In the genomic region with DNA sequence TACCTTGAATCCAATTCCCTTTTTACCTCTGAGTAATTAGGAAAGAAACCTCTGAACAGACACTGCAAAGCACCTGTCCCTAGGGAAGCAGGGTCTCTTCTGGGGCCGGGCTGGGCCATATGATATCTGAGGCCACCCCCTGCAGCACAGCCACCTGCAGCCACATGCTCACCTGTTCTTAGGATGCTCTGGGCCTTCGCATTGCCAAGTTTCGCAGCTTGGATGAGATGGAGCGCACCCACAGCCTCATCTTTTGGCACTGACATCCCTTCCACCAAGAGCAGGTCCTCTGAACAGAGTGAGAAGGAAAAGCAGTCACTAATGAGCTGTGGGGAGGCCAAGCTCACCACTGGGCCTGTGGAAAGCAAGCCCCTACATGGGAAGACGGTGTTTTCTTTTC, we compare ENCODE assay signal across 13 cellular contexts. TPM values are rescaled to one million over a fixed set of nuclear protein-coding genes. Genes with fewer than 3 reads are reported as not detected.
DNase-seq lines count a peak whose midpoint lies in the region; ATAC-seq and TF ChIP-seq lines count a peak whose summit lies in the region.
"Had no signal": no experiment of that assay in that cellular context is flagged by ENCODE, and none has a peak within 500 bp of the region (broad histone marks: within the 10 kb centered on the region; RNA-seq: fewer than 3 reads in every experiment).

No MANE protein-coding gene starts in this region.

- ATAC-seq in CD4-positive, alpha-beta T cell (ENCODE audit: poor library complexity): no peak
- peak in 1 of 4 experiments; percentile 10 for ATAC-seq in T-cell (replicated peaks in 1 of 4)
- ATAC-seq in sciatic nerve: no peak

- intact Hi-C loops in CD4-positive, alpha-beta T cell (cut with DNase I, micrococcal nuclease): no loop called here
- intact Hi-C loops in dorsolateral prefrontal cortex (cut with DNase I) (loop anchor here in 1 of 2 donors (5.0 kb wide), 1 partner anchor 39 kb away; a partner anchor contains a TSS), sciatic nerve (cut with DNase I) (no loop called here)

- H3K27me3 Mint-ChIP-seq in CD4-positive, alpha-beta T cell: no peaks in the 10 kb centered on the region
- H3K27me3 Mint-ChIP-seq in T-cell: no peaks in the 10 kb centered on the region

- H3K36me3 Mint-ChIP-seq in CD4-positive, alpha-beta T cell (ENCODE audit: low read depth): peaks cover 76% of the 10 kb centered on the region
- peaks cover 45% of the 10 kb centered on the region for H3K36me3 Mint-ChIP-seq in T-cell

- TF ChIP-seq CTCF in CD4-positive, alpha-beta T cell (IDR thresholded peaks at IDR 0.05): no peak
- no peak for TF ChIP-seq CTCF in dorsolateral prefrontal cortex (IDR thresholded peaks at IDR 0.05 in 54 of 56, conservative IDR thresholded peaks at IDR 0.05 in 2 of 56; ENCODE audit: low read depth in 1 of 56, partially characterized antibody in 56 of 56)

- H3K4me3 ChIP-seq in dorsolateral prefrontal cortex: no peak overlapping the region
- H3K4me3 ChIP-seq: adrenal gland, SJCRH30 had no signal

- peaks cover 7% of the 10 kb centered on the region for H3K9me3 ChIP-seq in CD4-positive, alpha-beta T cell (ENCODE audit: control insufficient read depth, low read length)
- peaks cover 9% of the 10 kb centered on the region for H3K9me3 ChIP-seq in KOPT-K1 (ENCODE audit: insufficient read depth, low read length, poor library complexity, severe bottlenecking)
- H3K9me3 ChIP-seq: adrenal gland, neutrophil, SJCRH30 had no signal

- peaks cover 4% of the 10 kb centered on the region for H3K9me3 Mint-ChIP-seq in CD4-positive, alpha-beta T cell
- H3K9me3 Mint-ChIP-seq in T-cell: peaks cover 3 to 7% (median 5%) of the 10 kb centered on the region in 3 donors

- POLR2A ChIA-PET in CD4-positive, alpha-beta T cell (lab: Charles Lee): no interaction called here
- POLR2A ChIA-PET in T-cell (lab: Charles Lee) (no interaction called here), HEK293T (lab: Yijun Ruan, JAX) (no interaction called here)

- CTCF ChIA-PET in CD4-positive, alpha-beta T cell (lab: Charles Lee): no interaction called here
- CTCF ChIA-PET in T-cell (lab: Charles Lee) (interaction anchor here in 1 of 2 donors (1.2 kb wide), 1 partner anchor 29 kb away, joined by 3 read pairs; no protein-coding TSS in a partner anchor), HEK293T (lab: Yijun Ruan, JAX) (no interaction called here)

- H3K27ac ChIP-seq in CD4-positive, alpha-beta T cell (ENCODE audit: low read depth, low read length): no peak overlapping the region
- H3K27ac ChIP-seq in KOPT-K1 (ENCODE audit: low read depth, low read length, poor library complexity, severe bottlenecking) (peak overlapping the region; percentile 53), dorsolateral prefrontal cortex (peak overlapping the region in 56 of 59 donors; percentile 6 to 87 (median 70))
- H3K27ac ChIP-seq: adrenal gland, neutrophil, SJCRH30 had no signal

- H3K27ac Mint-ChIP-seq in CD4-positive, alpha-beta T cell: peak overlapping the region; percentile 74
- H3K27ac Mint-ChIP-seq in T-cell: peak overlapping the region; percentile 70 to 84

- peaks cover 95% of the 10 kb centered on the region for H3K36me3 ChIP-seq in KOPT-K1 (ENCODE audit: insufficient read depth, low read length)

- no peaks in the 10 kb centered on the region for H3K27me3 ChIP-seq in CD4-positive, alpha-beta T cell (ENCODE audit: control insufficient read depth, insufficient read depth, low read length)
- no peaks in the 10 kb centered on the region for H3K27me3 ChIP-seq in dorsolateral prefrontal cortex
- H3K27me3 ChIP-seq: adrenal gland, neutrophil, SJCRH30 had no signal

- no peak for DNase-seq in CD4-positive, alpha-beta T cell
- DNase-seq in T-cell (no peak), dorsolateral prefrontal cortex (peak in 2 of 10 donors; percentile 24 to 69), HEK293T (ENCODE audit: extremely low spot score) (no peak), NCI-H1436 treated with DMSO at 0.1 percent for 48 hours (lab: John Stamatoyannopoulos, UW) (no peak), sciatic nerve (ENCODE audit: low spot score) (no peak), mesenteric fat pad (ENCODE audit: low spot score) (no peak)
- DNase-seq: adrenal gland; DMS53; SJCRH30; stimulated activated naive CD4-positive, alpha-beta T cell had no signal

- peaks cover 56% of the 10 kb centered on the region for H3K4me1 Mint-ChIP-seq in CD4-positive, alpha-beta T cell (ENCODE audit: low read depth)
- peaks cover 34 to 52% (median 38%) of the 10 kb centered on the region in 3 donors for H3K4me1 Mint-ChIP-seq in T-cell

- no peak overlapping the region for H3K4me3 Mint-ChIP-seq in CD4-positive, alpha-beta T cell
- no peak overlapping the region for H3K4me3 Mint-ChIP-seq in T-cell

TF ChIP-seq in HEK293T, 16 proteins besides CTCF, POLR2A, EP300 and RAD21:
- TF ChIP-seq BHLHE40 (IDR thresholded peaks at IDR 0.05; ENCODE audit: borderline replicate concordance): no peak
- TF ChIP-seq ARNT (IDR thresholded peaks at IDR 0.05): no peak
- TF ChIP-seq L3MBTL2 (conservative IDR thresholded peaks at IDR 0.05): no peak
- TF ChIP-seq ELF4 (IDR thresholded peaks at IDR 0.05): no peak
- TF ChIP-seq SUZ12 (IDR thresholded peaks at IDR 0.05): no peak
- no peak for TF ChIP-seq CTBP1 (IDR thresholded peaks at IDR 0.05; ENCODE audit: borderline replicate concordance)
- TF ChIP-seq NFRKB (IDR thresholded peaks at IDR 0.05): no peak
- no peak for TF ChIP-seq FOXK2 (IDR thresholded peaks at IDR 0.05)
- no peak for TF ChIP-seq SP1 (IDR thresholded peaks at IDR 0.05)
- no peak for TF ChIP-seq FOXA1 (IDR thresholded peaks at IDR 0.05)
- no peak for TF ChIP-seq TARDBP (IDR thresholded peaks at IDR 0.05)
- no peak for TF ChIP-seq LEF1 (IDR thresholded peaks at IDR 0.05; ENCODE audit: borderline replicate concordance)
- TF ChIP-seq HDGF (IDR thresholded peaks at IDR 0.05; ENCODE audit: borderline replicate concordance): no peak
- no peak for TF ChIP-seq FOXM1 (IDR thresholded peaks at IDR 0.05; ENCODE audit: borderline replicate concordance)
- TF ChIP-seq ZNF384 (IDR thresholded peaks at IDR 0.05): no peak

RNA-seq across cellular contexts. Expression of a gene that starts 27.3 kb away (rescaled TPM):
- total RNA-seq in CD4-positive, alpha-beta T cell: 10 to 100 TPM; 32.0 to 32.8 TPM
- 10 to 100 TPM; 40.2 to 79.0 (median 70.0) TPM for total RNA-seq in T-cell
- total RNA-seq in dorsolateral prefrontal cortex: 100 to 1,000 TPM in 119 of 120 experiments, 10 to 100 TPM in 1; 76.4 to 215 (median 173) TPM
- total RNA-seq in sciatic nerve: 103 TPM
- 190 TPM for total RNA-seq in mesenteric fat pad

RNA-seq across cellular contexts. Expression of a gene that starts 40.2 kb away (rescaled TPM):
- 10 to 100 TPM; 12.5 to 14.6 TPM for total RNA-seq in CD4-positive, alpha-beta T cell
- 10 to 100 TPM; 12.3 to 17.0 (median 14.9) TPM for total RNA-seq in T-cell
- total RNA-seq in dorsolateral prefrontal cortex: 10 to 100 TPM; 14.4 to 29.7 (median 22.9) TPM
- 26.0 TPM for total RNA-seq in sciatic nerve
- 32.8 TPM for total RNA-seq in mesenteric fat pad

RNA-seq across cellular contexts. Expression of a gene that starts 48.8 kb away (rescaled TPM):
- total RNA-seq in CD4-positive, alpha-beta T cell: under 1 TPM; 0.22 to 0.36 TPM
- total RNA-seq in T-cell (under 1 TPM in 3 of 5 donors, not detected in 2; 0.13 to 0.84 (median 0.68) TPM), dorsolateral prefrontal cortex (1 to 10 TPM in 12 of 120 experiments, under 1 TPM in 83, not detected in 25; 0.19 to 3.6 (median 0.52) TPM), sciatic nerve (not detected), mesenteric fat pad (0.87 TPM)
